8 cellular contexts compared by ENCODE assay signal in genomic region chr15:39783244-39783820, GRCh38. TPM values are rescaled to one million over a fixed set of nuclear protein-coding genes. Genes with fewer than 3 reads are reported as not detected.
DNase-seq lines count a peak whose midpoint lies in the region; TF ChIP-seq lines count a peak whose summit lies in the region.

No MANE protein-coding gene starts in this region.

- DNase-seq in DMS53 (lab: John Stamatoyannopoulos, UW) (peak; percentile 26), DMS53 treated with DMSO at 0.1 percent for 48 hours (lab: John Stamatoyannopoulos, UW; ENCODE audit: unreplicated experiment) (no peak), hepatocyte (ENCODE audit: low spot score) (no peak), spleen (no peak), 8988T (no peak), activated gamma-delta T cell treated with Interleukin-2 at 50 U/mL for 16 hours (no peak), mesenteric fat pad (ENCODE audit: low spot score) (no peak)
- no peak for DNase-seq in activated CD4-positive, alpha-beta memory T cell treated with anti-CD3 and anti-CD28 coated beads, Interleukin-2, amount 10 ng/mL, durations not matched to agents 7 days and 5 days

- POLR2A ChIA-PET in activated CD4-positive, alpha-beta memory T cell treated with anti-CD3 and anti-CD28 coated beads, Interleukin-2, amount 10 ng/mL, durations not matched to agents 7 days and 5 days (lab: Charles Lee): interaction anchor here (0.7 to 1.9 kb wide), 11 partner anchors 8 to 1172 kb away, joined by 3 to 18 read pairs (median 3); partner anchors contain the start of genes EIF2AK4 and SRP14

- H3K9me3 ChIP-seq in hepatocyte (ENCODE audit: low read depth) (no peaks in the 10 kb centered on the region), spleen (no peaks in the 10 kb centered on the region)

- H3K27ac Mint-ChIP-seq in activated CD4-positive, alpha-beta memory T cell treated with anti-CD3 and anti-CD28 coated beads, Interleukin-2, amount 10 ng/mL, durations not matched to agents 7 days and 5 days: peak overlapping the region; percentile 89

- TF ChIP-seq POLR2A in spleen (IDR thresholded peaks at IDR 0.05): no peak

- CTCF ChIA-PET in activated CD4-positive, alpha-beta memory T cell treated with anti-CD3 and anti-CD28 coated beads, Interleukin-2, amount 10 ng/mL, durations not matched to agents 7 days and 5 days (lab: Charles Lee): interaction anchor here (0.7 to 1.6 kb wide), 8 partner anchors 26 to 525 kb away, joined by 3 to 6 read pairs (median 4); partner anchors contain the start of genes PLCB2 and THBS1

- H3K36me3 ChIP-seq in hepatocyte (replicated peaks; ENCODE audit: insufficient read depth, low read depth) (no peaks in the 10 kb centered on the region), spleen (no peaks in the 10 kb centered on the region)

- H3K27me3 Mint-ChIP-seq in activated CD4-positive, alpha-beta memory T cell treated with anti-CD3 and anti-CD28 coated beads, Interleukin-2, amount 10 ng/mL, durations not matched to agents 7 days and 5 days: no peaks in the 10 kb centered on the region

- no peaks in the 10 kb centered on the region for H3K9me2 ChIP-seq in hepatocyte (replicated peaks; ENCODE audit: insufficient read depth)

- TF ChIP-seq CTCF in hepatocyte (IDR thresholded peaks at IDR 0.05; ENCODE audit: poor library complexity) (no peak), spleen (IDR thresholded peaks at IDR 0.05 in 8 of 11, conservative IDR thresholded peaks at IDR 0.05 in 3 of 11) (no peak)

- H3K4me3 Mint-ChIP-seq in activated CD4-positive, alpha-beta memory T cell treated with anti-CD3 and anti-CD28 coated beads, Interleukin-2, amount 10 ng/mL, durations not matched to agents 7 days and 5 days: peak overlapping the region; percentile 88

- H3K4me3 ChIP-seq in hepatocyte: peak overlapping the region; percentile 94
- H3K4me3 ChIP-seq in spleen: peak overlapping the region; percentile 73 to 99 (median 98)

- H3K27ac ChIP-seq in hepatocyte: peak overlapping the region; percentile 78
- peak overlapping the region; percentile 56 to 91 (median 82) for H3K27ac ChIP-seq in spleen

- peak overlapping the region; percentile 93 for H2AFZ ChIP-seq in hepatocyte

- H3K79me2 ChIP-seq in hepatocyte: peaks cover 8% of the 10 kb centered on the region

- H3K36me3 Mint-ChIP-seq in activated CD4-positive, alpha-beta memory T cell treated with anti-CD3 and anti-CD28 coated beads, Interleukin-2, amount 10 ng/mL, durations not matched to agents 7 days and 5 days (ENCODE audit: low read depth): peaks cover 3% of the 10 kb centered on the region

- peaks cover 55% of the 10 kb centered on the region for H3K4me1 Mint-ChIP-seq in activated CD4-positive, alpha-beta memory T cell treated with anti-CD3 and anti-CD28 coated beads, Interleukin-2, amount 10 ng/mL, durations not matched to agents 7 days and 5 days

- WGBS in hepatocyte (ENCODE audit: low lambda C conversion rate, missing lambda C conversion rate): 3% methylated on average over 10 of the region's 10 CpGs
- WGBS in spleen, 5 donors: 1 to 2% (median 2%) methylated on average over 10 of the region's 10 CpGs

- H3K27me3 ChIP-seq in hepatocyte (no peaks in the 10 kb centered on the region), spleen (replicated peaks in 1 of 7) (no peaks in the 10 kb centered on the region)

- H3K9me3 Mint-ChIP-seq in activated CD4-positive, alpha-beta memory T cell treated with anti-CD3 and anti-CD28 coated beads, Interleukin-2, amount 10 ng/mL, durations not matched to agents 7 days and 5 days: no peaks in the 10 kb centered on the region

- H3K4me1 ChIP-seq in hepatocyte (ENCODE audit: insufficient read depth): peaks cover 19% of the 10 kb centered on the region
- peaks cover 6 to 56% (median 35%) of the 10 kb centered on the region in 6 donors for H3K4me1 ChIP-seq in spleen

- no peaks in the 10 kb centered on the region for H4K20me1 ChIP-seq in hepatocyte (ENCODE audit: insufficient read depth, poor library complexity, severe bottlenecking)

- intact Hi-C loops in spleen (cut with DNase I; ENCODE audit: low total_unique reads): loop anchor here (10.0 kb wide), 1 partner anchor 91 kb away; no protein-coding TSS in a partner anchor

- H3K4me2 ChIP-seq in hepatocyte: peak overlapping the region; percentile 82

RNA-seq across cellular contexts. Expression of gene FSIP1, which starts 0.7 kb away (rescaled TPM):
- under 1 TPM; 0.58 to 0.88 TPM for total RNA-seq in activated CD4-positive, alpha-beta memory T cell treated with anti-CD3 and anti-CD28 coated beads, Interleukin-2, amount 10 ng/mL, durations not matched to agents 7 days and 5 days
- total RNA-seq in hepatocyte (0.56 and 0.60 TPM in 2 replicates), spleen (1 to 10 TPM in 1 of 7 donors, under 1 TPM in 6; 0.28 to 2.3 (median 0.63) TPM), mesenteric fat pad (not detected)
- polyA plus RNA-seq in hepatocyte (0.79 TPM in 1 of 2 replicates, not detected in the other), spleen (under 1 TPM; 0.09 to 0.13 (median 0.12) TPM)
